In the genomic region with DNA sequence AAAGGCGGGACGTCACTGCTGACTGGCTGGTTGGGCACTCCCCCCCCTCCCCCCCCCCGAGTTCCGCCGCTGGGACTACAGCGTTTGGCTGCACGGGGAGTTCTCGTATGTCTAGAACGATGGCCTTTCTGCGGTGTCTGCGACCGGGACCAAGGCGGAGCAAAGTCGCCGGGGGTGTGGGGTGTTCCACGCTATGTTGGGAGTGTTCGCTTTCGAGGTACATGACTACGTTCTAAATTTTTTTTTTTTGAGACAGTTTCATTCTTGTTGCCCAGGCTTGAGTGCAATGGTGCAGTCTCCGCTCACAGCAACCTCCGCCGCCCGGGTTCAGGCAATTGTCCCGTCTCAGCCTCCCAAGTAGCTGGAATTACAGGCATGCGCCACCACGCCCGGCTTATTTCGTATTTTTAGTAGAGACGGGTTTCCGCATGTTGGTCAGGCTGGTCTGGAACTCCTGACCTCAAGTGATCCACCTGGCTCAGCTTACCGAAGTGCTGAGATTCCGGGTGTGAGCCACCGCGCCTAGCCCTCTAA, we compare ENCODE assay signal across 8 cellular contexts. TPM values are rescaled to one million over a fixed set of nuclear protein-coding genes. Genes with fewer than 3 reads are reported as not detected.
A peak's percentile ranks its signal among the peaks of the same experiment; 100 is the strongest.
DNase-seq lines count a peak whose midpoint lies in the region; ATAC-seq and TF ChIP-seq lines count a peak whose summit lies in the region.

No MANE protein-coding gene starts in this region.

- H3K9me3 Mint-ChIP-seq in activated CD4-positive, alpha-beta memory T cell treated with anti-CD3 and anti-CD28 coated beads, Interleukin-2, amount 10 ng/mL, durations not matched to agents 7 days and 5 days = no peaks in the 10 kb centered on the region

- no peak for TF ChIP-seq EP300 in stomach (IDR thresholded peaks at IDR 0.05)

- WGBS in stomach, 5 donors = 0 to 2% (median 0%) methylated on average over 26 to 34 of the region's 34 CpGs

- POLR2A ChIA-PET in activated CD4-positive, alpha-beta memory T cell treated with anti-CD3 and anti-CD28 coated beads, Interleukin-2, amount 10 ng/mL, durations not matched to agents 7 days and 5 days (lab: Charles Lee) = interaction anchor here (0.6 to 3.9 kb wide), 18 partner anchors 10 to 920 kb away, joined by 3 to 67 read pairs (median 5); a partner anchor contains a TSS

- intact Hi-C loops in stomach (cut with DNase I; ENCODE audit: low total_unique reads) = loop anchor here (10.0 kb wide), 1 partner anchor 55 kb away; no protein-coding TSS in a partner anchor

- peak overlapping the region; percentile 94 for H3K27ac Mint-ChIP-seq in activated CD4-positive, alpha-beta memory T cell treated with anti-CD3 and anti-CD28 coated beads, Interleukin-2, amount 10 ng/mL, durations not matched to agents 7 days and 5 days

- CTCF ChIA-PET in activated CD4-positive, alpha-beta memory T cell treated with anti-CD3 and anti-CD28 coated beads, Interleukin-2, amount 10 ng/mL, durations not matched to agents 7 days and 5 days (lab: Charles Lee) = interaction anchor here (0.6 to 1.9 kb wide), 4 partner anchors 9 to 118 kb away, joined by 3 to 7 read pairs (median 3); a partner anchor contains a TSS

- H3K27ac ChIP-seq in iPS-18a (ENCODE audit: low read length) (peak overlapping the region; percentile 59), stomach (peak overlapping the region; percentile 90 to 100 (median 98))

- peak in 1 of 4 donors; percentile 22 for TF ChIP-seq POLR2A in stomach (IDR thresholded peaks at IDR 0.05)

- peak; percentile 56 for DNase-seq in NCI-H146 (lab: John Stamatoyannopoulos, UW)
- no peak for DNase-seq in NCI-H146 treated with DMSO at 0.1 percent for 48 hours (lab: John Stamatoyannopoulos, UW; ENCODE audit: unreplicated experiment)
- no peak for DNase-seq in activated CD4-positive, alpha-beta memory T cell treated with anti-CD3 and anti-CD28 coated beads, Interleukin-2, amount 10 ng/mL, durations not matched to agents 7 days and 5 days
- peak; percentile 42 for DNase-seq in stomach
- no peak for DNase-seq in GDM1 (lab: John Stamatoyannopoulos, UW)
- DNase-seq in germinal center (ENCODE audit: low spot score) = no peak

- peak overlapping the region; percentile 95 for H3K4me3 Mint-ChIP-seq in activated CD4-positive, alpha-beta memory T cell treated with anti-CD3 and anti-CD28 coated beads, Interleukin-2, amount 10 ng/mL, durations not matched to agents 7 days and 5 days

- peak overlapping the region; percentile 85 for H3K9ac ChIP-seq in iPS-18a (ENCODE audit: low read length)

- no peak for TF ChIP-seq CTCF in stomach (IDR thresholded peaks at IDR 0.05)

- H3K36me3 ChIP-seq in iPS-18a (ENCODE audit: control insufficient read depth, low read depth, low read length) = peaks cover 35% of the 10 kb centered on the region
- H3K36me3 ChIP-seq in stomach = peaks cover 0 to 29% (median 26%) of the 10 kb centered on the region in 4 donors

- peaks cover 69% of the 10 kb centered on the region for H3K4me1 Mint-ChIP-seq in activated CD4-positive, alpha-beta memory T cell treated with anti-CD3 and anti-CD28 coated beads, Interleukin-2, amount 10 ng/mL, durations not matched to agents 7 days and 5 days

- no peaks in the 10 kb centered on the region for H3K27me3 Mint-ChIP-seq in activated CD4-positive, alpha-beta memory T cell treated with anti-CD3 and anti-CD28 coated beads, Interleukin-2, amount 10 ng/mL, durations not matched to agents 7 days and 5 days

- H3K27me3 ChIP-seq in iPS-18a (ENCODE audit: control insufficient read depth, insufficient read depth, low read length) (no peaks in the 10 kb centered on the region), stomach (no peaks in the 10 kb centered on the region)

- H3K9me3 ChIP-seq in iPS-18a (ENCODE audit: control insufficient read depth, low read depth, low read length) = no peaks in the 10 kb centered on the region
- no peaks in the 10 kb centered on the region for H3K9me3 ChIP-seq in stomach

- ATAC-seq in HG03571 (IDR thresholded peaks at IDR 0.05; ENCODE audit: unreplicated experiment) = no peak

- peaks cover 8% of the 10 kb centered on the region for H3K4me1 ChIP-seq in iPS-18a (ENCODE audit: control insufficient read depth, low read depth, low read length)
- H3K4me1 ChIP-seq in stomach = peaks cover 22 to 77% (median 59%) of the 10 kb centered on the region in 4 donors

- peaks cover 70% of the 10 kb centered on the region for H3K36me3 Mint-ChIP-seq in activated CD4-positive, alpha-beta memory T cell treated with anti-CD3 and anti-CD28 coated beads, Interleukin-2, amount 10 ng/mL, durations not matched to agents 7 days and 5 days (ENCODE audit: low read depth)

- H3K4me3 ChIP-seq in iPS-18a (ENCODE audit: low read length) (peak overlapping the region; percentile 99), stomach (peak overlapping the region; percentile 66 to 80 (median 74))

RNA-seq across cellular contexts. Expression of a gene that starts 0.6 kb away (rescaled TPM):
- 10 to 100 TPM; 96.0 to 96.5 TPM for total RNA-seq in activated CD4-positive, alpha-beta memory T cell treated with anti-CD3 and anti-CD28 coated beads, Interleukin-2, amount 10 ng/mL, durations not matched to agents 7 days and 5 days
- 10 to 100 TPM; 18.4 to 79.1 (median 21.6) TPM for total RNA-seq in stomach
- polyA plus RNA-seq in stomach = 10 to 100 TPM; 31.6 to 76.5 (median 54.7) TPM

RNA-seq across cellular contexts. Expression of a gene that starts 6.7 kb away (rescaled TPM):
- 10 to 100 TPM; 31.4 to 31.6 TPM for total RNA-seq in activated CD4-positive, alpha-beta memory T cell treated with anti-CD3 and anti-CD28 coated beads, Interleukin-2, amount 10 ng/mL, durations not matched to agents 7 days and 5 days
- 100 to 1,000 TPM in 1 of 5 donors, 10 to 100 TPM in 4; 11.9 to 165 (median 18.0) TPM for total RNA-seq in stomach
- polyA plus RNA-seq in stomach = 1 to 10 TPM; 5.3 to 5.7 (median 5.3) TPM

RNA-seq across cellular contexts. Expression of a gene that starts 23.8 kb away (rescaled TPM):
- not detected for total RNA-seq in activated CD4-positive, alpha-beta memory T cell treated with anti-CD3 and anti-CD28 coated beads, Interleukin-2, amount 10 ng/mL, durations not matched to agents 7 days and 5 days
- 1 to 10 TPM in 1 of 5 donors, not detected in 4; 2.9 TPM for total RNA-seq in stomach
- not detected for polyA plus RNA-seq in stomach

Comparison
In these comparisons a context has a peak if more than half of its experiments do, and no peak if none do; other contexts are left out.
1. DNase-seq: peak in NCI-H146 (single experiment) and stomach (single experiment); none in NCI-H146 treated with DMSO at 0.1 percent for 48 hours (single experiment), activated CD4-positive, alpha-beta memory T cell treated with anti-CD3 and anti-CD28 coated beads, Interleukin-2, amount 10 ng/mL, durations not matched to agents 7 days and 5 days (single experiment), GDM1 (single experiment) and germinal center (single experiment).